17 cellular contexts compared by ENCODE assay signal in the genomic region with DNA sequence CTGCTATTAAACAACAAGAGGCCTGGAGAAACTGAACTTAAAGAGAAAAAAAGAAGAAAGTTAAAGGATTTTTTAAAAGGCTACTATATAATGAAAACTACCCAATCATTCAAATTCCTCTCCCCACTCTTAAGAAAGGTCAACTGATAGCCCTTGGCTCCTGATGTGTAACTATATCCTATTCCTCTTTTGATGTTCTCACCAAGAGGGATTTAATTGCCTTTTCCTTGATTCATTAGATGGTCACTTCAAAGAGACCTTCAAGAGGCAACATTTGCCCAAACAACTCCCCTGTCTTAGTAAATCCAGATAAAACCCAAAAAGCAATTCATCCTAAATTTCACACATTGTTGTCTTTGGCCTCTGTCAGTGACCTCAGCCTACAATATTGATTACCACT.
"Had no signal": no experiment of that assay in that cellular context is flagged by ENCODE, and none has a peak within 500 bp of the region (broad histone marks: within the 10 kb centered on the region; RNA-seq: fewer than 3 reads in every experiment).

No MANE protein-coding gene starts in this region.

- DNase-seq: esophagus squamous epithelium; foreskin keratinocyte; kidney; left cardiac atrium; left ventricle myocardium superior; mesenchymal stem cell; naive B cell; psoas muscle; stimulated activated CD4-positive, alpha-beta T cell treated with anti-CD3 and anti-CD28 coated beads, Interleukin-2, amount 100 ng/mL, for 48 hours; stimulated activated naive CD8-positive, alpha-beta T cell treated with anti-CD3 and anti-CD28 coated beads, Interleukin-15, Interleukin-2, amounts not matched to agents 100 U/mL and 50 U/mL, for 24 hours; thyroid gland had no signal

- H3K9me3 ChIP-seq: esophagus squamous epithelium, psoas muscle, suprapubic skin, thyroid gland had no signal

- H3K27ac Mint-ChIP-seq: dendritic cell treated with granulocyte-macrophage colony-stimulating factor and Interleukin-4, amounts not matched to agents 40 ng/mL and 50 ng/mL, for 4 days; naive B cell; type B pancreatic cell had no signal

- H3K4me2 ChIP-seq: smooth muscle cell had no signal

- H3K36me3 ChIP-seq: esophagus squamous epithelium, suprapubic skin, thyroid gland had no signal

- H3K27ac ChIP-seq: esophagus squamous epithelium, foreskin keratinocyte, psoas muscle, suprapubic skin, thyroid gland had no signal

- H3K36me3 Mint-ChIP-seq: naive B cell had no signal

- H3K9me3 Mint-ChIP-seq: dendritic cell treated with granulocyte-macrophage colony-stimulating factor and Interleukin-4, amounts not matched to agents 40 ng/mL and 50 ng/mL, for 4 days had no signal

- H3K4me3 Mint-ChIP-seq: dendritic cell treated with granulocyte-macrophage colony-stimulating factor and Interleukin-4, amounts not matched to agents 40 ng/mL and 50 ng/mL, for 4 days; naive B cell; nephron; type B pancreatic cell had no signal

- H3K27me3 ChIP-seq: foreskin keratinocyte, suprapubic skin, thyroid gland had no signal

- H3K4me3 ChIP-seq: esophagus squamous epithelium, lung, psoas muscle, smooth muscle cell, suprapubic skin, thyroid gland had no signal

- H3K27me3 Mint-ChIP-seq: dendritic cell treated with granulocyte-macrophage colony-stimulating factor and Interleukin-4, amounts not matched to agents 40 ng/mL and 50 ng/mL, for 4 days had no signal

- H3K4me1 ChIP-seq: psoas muscle, suprapubic skin, thyroid gland had no signal
